8 cellular contexts compared by ENCODE assay signal in the genomic region with DNA sequence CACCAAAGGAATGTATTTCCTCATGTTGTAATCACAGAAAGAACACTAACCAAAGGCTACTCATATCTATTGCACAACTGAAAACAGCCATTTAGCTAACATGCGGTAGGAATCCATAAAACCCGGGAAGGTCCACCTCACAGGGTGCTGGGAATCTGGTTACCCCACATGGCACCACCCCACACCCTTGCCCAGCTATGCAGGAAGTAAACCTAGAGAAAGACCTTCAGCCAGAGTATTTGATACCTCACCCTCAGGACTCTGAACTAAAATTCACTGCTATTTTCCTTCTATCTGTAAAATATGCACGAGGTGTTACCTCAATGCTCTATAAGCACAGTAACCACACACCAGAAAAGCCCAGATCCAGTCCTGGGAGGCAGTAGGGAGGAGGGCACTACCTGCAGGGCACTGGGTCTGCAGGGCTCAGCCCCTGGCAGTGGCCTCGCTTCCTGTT. TPM values are rescaled to one million over a fixed set of nuclear protein-coding genes. Genes with fewer than 3 reads are reported as not detected.
DNase-seq lines count a peak whose midpoint lies in the region; ATAC-seq and TF ChIP-seq lines count a peak whose summit lies in the region.

No MANE protein-coding gene starts in this region.

- peak; percentile 35 to 45 for TF ChIP-seq RAD21 in liver (IDR thresholded peaks at IDR 0.05)

- peak; percentile 28 for ATAC-seq in GM18505 (IDR thresholded peaks at IDR 0.05; ENCODE audit: unreplicated experiment)
- no peak for ATAC-seq in HG03139 (IDR thresholded peaks at IDR 0.05; ENCODE audit: unreplicated experiment)

- TF ChIP-seq POLR2A in GM18505 (IDR thresholded peaks at IDR 0.05; ENCODE audit: borderline replicate concordance, extremely low read depth, insufficient read depth, insufficient read length), result peak; percentile 31

- peaks cover 0 to 18% (median 7%) of the 10 kb centered on the region in 4 donors for H3K4me1 ChIP-seq in liver (ENCODE audit: control insufficient read depth in 4 of 4, insufficient read depth in 4 of 4, low read length in 3 of 4)
- H3K4me1 ChIP-seq in urinary bladder (ENCODE audit: insufficient read depth), result peaks cover 3% of the 10 kb centered on the region

- peak overlapping the region; percentile 3 to 85 for H3K9ac ChIP-seq in liver (ENCODE audit: low read depth in 1 of 2, low read length in 2 of 2)

- TF ChIP-seq CTCF in brain microvascular endothelial cell (IDR thresholded peaks at IDR 0.05; ENCODE audit: low read depth, low read length, missing control alignments), result no peak
- no peak for TF ChIP-seq CTCF in liver (IDR thresholded peaks at IDR 0.05; ENCODE audit: low read depth, low read length, missing input control)

- H3K27ac ChIP-seq in brain microvascular endothelial cell (peak overlapping the region; percentile 37), liver (ENCODE audit: low read depth in 1 of 2, low read length in 2 of 2) (peak overlapping the region; percentile 95 to 97), urinary bladder (ENCODE audit: low read depth) (peak overlapping the region; percentile 85)

- no peaks in the 10 kb centered on the region for H3K9me3 ChIP-seq in liver (ENCODE audit: control insufficient read depth in 4 of 4, low read length in 3 of 4)

- no peak overlapping the region for H3K4me3 ChIP-seq in brain microvascular endothelial cell (ENCODE audit: low read depth, low read length)
- peak overlapping the region in 1 of 3 donors; percentile 23 for H3K4me3 ChIP-seq in liver (ENCODE audit: low read depth in 1 of 3, low read length in 3 of 3)
- no peak overlapping the region for H3K4me3 ChIP-seq in urinary bladder (ENCODE audit: low read depth, low read length)

- in situ Hi-C loops in brain microvascular endothelial cell (cut with HindIII; ENCODE audit: low pct_ligation_motif_present, low sequenced_read_pairs), result no loop called here

- H3K36me3 ChIP-seq in brain microvascular endothelial cell (replicated peaks) (no peaks in the 10 kb centered on the region), liver (ENCODE audit: control insufficient read depth in 4 of 4, insufficient read depth in 3 of 4, low read depth in 1 of 4, low read length in 3 of 4) (peaks cover 0 to 7% (median 0%) of the 10 kb centered on the region in 4 donors), urinary bladder (ENCODE audit: insufficient read depth) (no peaks in the 10 kb centered on the region)

- H3K27me3 ChIP-seq in brain microvascular endothelial cell (replicated peaks) (no peaks in the 10 kb centered on the region), liver (ENCODE audit: control insufficient read depth in 4 of 4, insufficient read depth in 4 of 4, low read length in 3 of 4) (no peaks in the 10 kb centered on the region)

- DNase-seq in NOMO-1 treated with DMSO at 0.1 percent for 48 hours (lab: John Stamatoyannopoulos, UW; ENCODE audit: unreplicated experiment) (peak; percentile 85), brain microvascular endothelial cell (peak; percentile 66), D341Med (ENCODE audit: low spot score) (no peak), DMS79 treated with DMSO at 0.1 percent for 48 hours (lab: John Stamatoyannopoulos, UW) (no peak)

- WGBS in liver, result 17% methylated on average over 4 of the region's 4 CpGs
- WGBS in urinary bladder, result 50% methylated on average over 4 of the region's 4 CpGs

TF ChIP-seq in liver, 16 proteins besides CTCF, POLR2A, EP300 and RAD21:
- TF ChIP-seq, protein P1, sequence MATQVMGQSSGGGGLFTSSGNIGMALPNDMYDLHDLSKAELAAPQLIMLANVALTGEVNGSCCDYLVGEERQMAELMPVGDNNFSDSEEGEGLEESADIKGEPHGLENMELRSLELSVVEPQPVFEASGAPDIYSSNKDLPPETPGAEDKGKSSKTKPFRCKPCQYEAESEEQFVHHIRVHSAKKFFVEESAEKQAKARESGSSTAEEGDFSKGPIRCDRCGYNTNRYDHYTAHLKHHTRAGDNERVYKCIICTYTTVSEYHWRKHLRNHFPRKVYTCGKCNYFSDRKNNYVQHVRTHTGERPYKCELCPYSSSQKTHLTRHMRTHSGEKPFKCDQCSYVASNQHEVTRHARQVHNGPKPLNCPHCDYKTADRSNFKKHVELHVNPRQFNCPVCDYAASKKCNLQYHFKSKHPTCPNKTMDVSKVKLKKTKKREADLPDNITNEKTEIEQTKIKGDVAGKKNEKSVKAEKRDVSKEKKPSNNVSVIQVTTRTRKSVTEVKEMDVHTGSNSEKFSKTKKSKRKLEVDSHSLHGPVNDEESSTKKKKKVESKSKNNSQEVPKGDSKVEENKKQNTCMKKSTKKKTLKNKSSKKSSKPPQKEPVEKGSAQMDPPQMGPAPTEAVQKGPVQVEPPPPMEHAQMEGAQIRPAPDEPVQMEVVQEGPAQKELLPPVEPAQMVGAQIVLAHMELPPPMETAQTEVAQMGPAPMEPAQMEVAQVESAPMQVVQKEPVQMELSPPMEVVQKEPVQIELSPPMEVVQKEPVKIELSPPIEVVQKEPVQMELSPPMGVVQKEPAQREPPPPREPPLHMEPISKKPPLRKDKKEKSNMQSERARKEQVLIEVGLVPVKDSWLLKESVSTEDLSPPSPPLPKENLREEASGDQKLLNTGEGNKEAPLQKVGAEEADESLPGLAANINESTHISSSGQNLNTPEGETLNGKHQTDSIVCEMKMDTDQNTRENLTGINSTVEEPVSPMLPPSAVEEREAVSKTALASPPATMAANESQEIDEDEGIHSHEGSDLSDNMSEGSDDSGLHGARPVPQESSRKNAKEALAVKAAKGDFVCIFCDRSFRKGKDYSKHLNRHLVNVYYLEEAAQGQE (IDR thresholded peaks at IDR 0.05), result peak; percentile 96
- TF ChIP-seq, protein P2, sequence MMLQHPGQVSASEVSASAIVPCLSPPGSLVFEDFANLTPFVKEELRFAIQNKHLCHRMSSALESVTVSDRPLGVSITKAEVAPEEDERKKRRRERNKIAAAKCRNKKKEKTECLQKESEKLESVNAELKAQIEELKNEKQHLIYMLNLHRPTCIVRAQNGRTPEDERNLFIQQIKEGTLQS (IDR thresholded peaks at IDR 0.05), result no peak
- TF ChIP-seq SP1 (IDR thresholded peaks at IDR 0.05) (peak; percentile 75), HNF4A (conservative IDR thresholded peaks at IDR 0.05) (peak; percentile 67 to 79), FOXA1 (IDR thresholded peaks at IDR 0.05) (no peak), HNF4G (IDR thresholded peaks at IDR 0.05) (peak; percentile 43), NR2F2 (IDR thresholded peaks at IDR 0.05) (peak; percentile 32), GABPA (IDR thresholded peaks at IDR 0.05 in 1 of 2, conservative IDR thresholded peaks at IDR 0.05 in 1 of 2) (peak in 1 of 2 donors; percentile 61), TAF1 (conservative IDR thresholded peaks at IDR 0.05) (peak; percentile 52), RXRA (IDR thresholded peaks at IDR 0.05) (peak; percentile 63 to 84), EGR1 (IDR thresholded peaks at IDR 0.05; ENCODE audit: low read depth in 2 of 2) (peak in 1 of 2 donors; percentile 42), MAX (IDR thresholded peaks at IDR 0.05) (peak; percentile 95), FOXA2 (IDR thresholded peaks at IDR 0.05) (peak; percentile 16), JUND (IDR thresholded peaks at IDR 0.05) (peak; percentile 68 to 79), YY1 (IDR thresholded peaks at IDR 0.05) (peak; percentile 94)
- TF ChIP-seq, protein P3, sequence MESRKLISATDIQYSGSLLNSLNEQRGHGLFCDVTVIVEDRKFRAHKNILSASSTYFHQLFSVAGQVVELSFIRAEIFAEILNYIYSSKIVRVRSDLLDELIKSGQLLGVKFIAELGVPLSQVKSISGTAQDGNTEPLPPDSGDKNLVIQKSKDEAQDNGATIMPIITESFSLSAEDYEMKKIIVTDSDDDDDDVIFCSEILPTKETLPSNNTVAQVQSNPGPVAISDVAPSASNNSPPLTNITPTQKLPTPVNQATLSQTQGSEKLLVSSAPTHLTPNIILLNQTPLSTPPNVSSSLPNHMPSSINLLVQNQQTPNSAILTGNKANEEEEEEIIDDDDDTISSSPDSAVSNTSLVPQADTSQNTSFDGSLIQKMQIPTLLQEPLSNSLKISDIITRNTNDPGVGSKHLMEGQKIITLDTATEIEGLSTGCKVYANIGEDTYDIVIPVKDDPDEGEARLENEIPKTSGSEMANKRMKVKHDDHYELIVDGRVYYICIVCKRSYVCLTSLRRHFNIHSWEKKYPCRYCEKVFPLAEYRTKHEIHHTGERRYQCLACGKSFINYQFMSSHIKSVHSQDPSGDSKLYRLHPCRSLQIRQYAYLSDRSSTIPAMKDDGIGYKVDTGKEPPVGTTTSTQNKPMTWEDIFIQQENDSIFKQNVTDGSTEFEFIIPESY (IDR thresholded peaks at IDR 0.05), result peak; percentile 86

RNA-seq across cellular contexts. Expression of gene PTPN2, which starts 45.8 kb away (rescaled TPM):
- 10 to 100 TPM; 15.9 to 21.2 TPM for total RNA-seq in liver
- 10 to 100 TPM in 1 of 2 donors, 1 to 10 TPM in 1; 9.2 to 13.9 TPM for polyA plus RNA-seq in liver
- 36.9 TPM for total RNA-seq in urinary bladder
- 27.0 TPM for polyA plus RNA-seq in urinary bladder

Comparison
In these comparisons a context has a peak if more than half of its experiments do, and no peak if none do; other contexts are left out.
1. DNase-seq: peak in NOMO-1 treated with DMSO at 0.1 percent for 48 hours (single experiment) and brain microvascular endothelial cell (single experiment); none in D341Med (single experiment) and DMS79 treated with DMSO at 0.1 percent for 48 hours (single experiment).
2. H3K27ac ChIP-seq: peak in every context shown above with its lines; median percentile 96 in liver; 85 in urinary bladder; 37 in brain microvascular endothelial cell.